In genomic region chr2:9630750-9631483, GRCh38 we compare ENCODE assay signal across 1 cellular context.
TF ChIP-seq lines count a peak whose summit lies in the region.

TSS of gene YWHAQ (minus strand) at chr2:9630997. CDS start at chr2:9630452, 545 bp downstream.

TF ChIP-seq in HepG2, 621 proteins besides CTCF, POLR2A, EP300 and RAD21 (continued from another document and continues in another):
- peak; percentile 64 for TF ChIP-seq MAX (IDR thresholded peaks at IDR 0.05)
- TF ChIP-seq TEF (CRISPR knock-in tag; IDR thresholded peaks at IDR 0.05), result peak; percentile 53; the same call in 1 of the 2 replicates
- TF ChIP-seq ZNF331 (CRISPR knock-in tag; IDR thresholded peaks at IDR 0.05), result peak; percentile 35
- TF ChIP-seq NR2F2 (IDR thresholded peaks at IDR 0.05; ENCODE audit: borderline replicate concordance, low read depth), result no peak
- peak; percentile 75; the same call in 1 of the 2 replicates for TF ChIP-seq KDM5A (IDR thresholded peaks at IDR 0.05; ENCODE audit: borderline replicate concordance, low read length)
- TF ChIP-seq BORCS8-MEF2B (CRISPR knock-in tag; IDR thresholded peaks at IDR 0.05), result peak; percentile 92
- peak; percentile 82 for TF ChIP-seq ZFP36 (IDR thresholded peaks at IDR 0.05; ENCODE audit: borderline replicate concordance, low read depth, low read length, partially characterized antibody)
- TF ChIP-seq BRD4 (CRISPR knock-in tag; IDR thresholded peaks at IDR 0.05), result no peak; the same call in 1 of the 2 replicates
- TF ChIP-seq EEA1 (CRISPR knock-in tag; IDR thresholded peaks at IDR 0.05; ENCODE audit: borderline replicate concordance), result 0 out of 2 replicates have a peak, but pooled peaks have one; percentile 22
- no peak for TF ChIP-seq ZNF713 (CRISPR knock-in tag; IDR thresholded peaks at IDR 0.05)
- TF ChIP-seq GMEB1 (CRISPR knock-in tag; IDR thresholded peaks at IDR 0.05; ENCODE audit: borderline replicate concordance), result peak; percentile 85
- TF ChIP-seq PBX3 (CRISPR knock-in tag; IDR thresholded peaks at IDR 0.05; ENCODE audit: borderline replicate concordance), result no peak
- TF ChIP-seq TRIM22 (IDR thresholded peaks at IDR 0.05), result no peak
- no peak for TF ChIP-seq SIX1 (CRISPR knock-in tag; IDR thresholded peaks at IDR 0.05; ENCODE audit: borderline replicate concordance)
- no peak for TF ChIP-seq ZNF256 (CRISPR knock-in tag; conservative IDR thresholded peaks at IDR 0.05)
- peak; percentile 59; the same call in 1 of the 2 replicates for TF ChIP-seq RNF2 (conservative IDR thresholded peaks at IDR 0.05; ENCODE audit: low read depth)
- peak; percentile 84; the same call in 1 of the 2 replicates for TF ChIP-seq ZSCAN5A (CRISPR knock-in tag; IDR thresholded peaks at IDR 0.05; ENCODE audit: borderline replicate concordance)
- TF ChIP-seq NFAT5 (CRISPR knock-in tag; IDR thresholded peaks at IDR 0.05), result peak; percentile 25; the same call in 1 of the 2 replicates
- TF ChIP-seq HOXA9 (CRISPR knock-in tag; IDR thresholded peaks at IDR 0.05; ENCODE audit: borderline replicate concordance), result no peak
- peak; percentile 33; the same call in 1 of the 2 replicates for TF ChIP-seq ZBTB4 (CRISPR knock-in tag; IDR thresholded peaks at IDR 0.05; ENCODE audit: borderline replicate concordance)
- no peak for TF ChIP-seq PRDM4 (CRISPR knock-in tag; IDR thresholded peaks at IDR 0.05; ENCODE audit: borderline replicate concordance)
- peak; percentile 26; the same call in 1 of the 2 replicates for TF ChIP-seq ZNF224 (CRISPR knock-in tag; IDR thresholded peaks at IDR 0.05)
- no peak for TF ChIP-seq GLMP (CRISPR knock-in tag; IDR thresholded peaks at IDR 0.05; ENCODE audit: borderline replicate concordance)
- peak; percentile 59; the same call in 1 of the 2 replicates for TF ChIP-seq NCOA1 (CRISPR knock-in tag; IDR thresholded peaks at IDR 0.05)
- TF ChIP-seq TAF1 (CRISPR knock-in tag; IDR thresholded peaks at IDR 0.05), result peak; percentile 93
- no peak; the same call in 1 of the 2 replicates for TF ChIP-seq HCFC1 (IDR thresholded peaks at IDR 0.05; ENCODE audit: low read depth, low read length)
- TF ChIP-seq TEAD3 (CRISPR knock-in tag; optimal IDR thresholded peaks at IDR 0.05; ENCODE audit: borderline replicate concordance), result peak; percentile 89
- no peak; the same call in 1 of the 2 replicates for TF ChIP-seq ZFP90 (CRISPR knock-in tag; IDR thresholded peaks at IDR 0.05; ENCODE audit: borderline replicate concordance)
- peak; percentile 99 for TF ChIP-seq ZNF343 (CRISPR knock-in tag; IDR thresholded peaks at IDR 0.05)
- no peak; the same call in 1 of the 2 replicates for TF ChIP-seq ZBTB26 (CRISPR knock-in tag; IDR thresholded peaks at IDR 0.05; ENCODE audit: borderline replicate concordance)
- peak; percentile 39; the same call in 1 of the 2 replicates for TF ChIP-seq HDAC2 (CRISPR knock-in tag; IDR thresholded peaks at IDR 0.05)
- TF ChIP-seq THRA (CRISPR knock-in tag; IDR thresholded peaks at IDR 0.05; ENCODE audit: borderline replicate concordance), result peak; percentile 50; the same call in 1 of the 2 replicates
